Comparison of ENCODE assay signal across 15 cellular contexts in genomic region chr6:35402856-35403191, GRCh38. TPM values are rescaled to one million over a fixed set of nuclear protein-coding genes. Genes with fewer than 3 reads are reported as not detected.
A peak's percentile ranks its signal among the peaks of the same experiment; 100 is the strongest.
DNase-seq lines count a peak whose midpoint lies in the region; ATAC-seq and TF ChIP-seq lines count a peak whose summit lies in the region.
"Had no signal": no experiment of that assay in that cellular context is flagged by ENCODE, and none has a peak within 500 bp of the region (broad histone marks: within the 10 kb centered on the region; RNA-seq: fewer than 3 reads in every experiment).

No MANE protein-coding gene starts in this region.

- no peaks in the 10 kb centered on the region for H3K27me3 ChIP-seq in CD4-positive, alpha-beta memory T cell (ENCODE audit: insufficient read depth, low read length)
- H3K27me3 ChIP-seq in PC-3 (ENCODE audit: low read length) (no peaks in the 10 kb centered on the region), esophagus squamous epithelium (no peaks in the 10 kb centered on the region)

- H3K36me3 ChIP-seq in CD4-positive, alpha-beta memory T cell (ENCODE audit: insufficient read depth, low read length): no peaks in the 10 kb centered on the region
- H3K36me3 ChIP-seq in PC-3 (ENCODE audit: low read depth, low read length): peaks cover 8% of the 10 kb centered on the region; the same call in 1 of the 2 replicates
- peaks cover 0 to 17% (median 0%) of the 10 kb centered on the region in 3 donors for H3K36me3 ChIP-seq in esophagus squamous epithelium

- no peak overlapping the region for H2AFZ ChIP-seq in PC-3 (ENCODE audit: low read length)

- H3F3A ChIP-seq in PC-3 (ENCODE audit: low read length, unreplicated experiment): peaks cover 7% of the 10 kb centered on the region

- H3K27ac ChIP-seq in CD4-positive, alpha-beta memory T cell (ENCODE audit: low read depth, low read length): no peak overlapping the region
- H3K27ac ChIP-seq in PC-3 (ENCODE audit: low read length) (peak overlapping the region; percentile 98), esophagus squamous epithelium (no peak overlapping the region)

- H4K20me1 ChIP-seq in PC-3 (ENCODE audit: low read length): no peaks in the 10 kb centered on the region

- H3K4me1 Mint-ChIP-seq in CD4-positive, alpha-beta memory T cell: peaks cover 11 to 45% (median 14%) of the 10 kb centered on the region in 4 donors
- H3K4me1 Mint-ChIP-seq in effector memory CD8-positive, alpha-beta T cell (ENCODE audit: low read depth in 2 of 2): peaks cover 21 to 28% of the 10 kb centered on the region in 2 donors
- H3K4me1 Mint-ChIP-seq in progenitor cell of endocrine pancreas (ENCODE audit: low read depth): peaks cover 14% of the 10 kb centered on the region
- peaks cover 8% of the 10 kb centered on the region for H3K4me1 Mint-ChIP-seq in activated naive CD4-positive, alpha-beta T cell treated with anti-CD3 and anti-CD28 coated beads for 36 hours (ENCODE audit: low read depth)

- H3K4me1 ChIP-seq in CD4-positive, alpha-beta memory T cell (ENCODE audit: insufficient read depth, low read length): no peaks in the 10 kb centered on the region
- H3K4me1 ChIP-seq in PC-3 (ENCODE audit: insufficient read depth, low read length) (peaks cover 39% of the 10 kb centered on the region), esophagus squamous epithelium (peaks cover 0 to 27% (median 0%) of the 10 kb centered on the region in 3 donors)

- CTCF ChIA-PET in CD4-positive, alpha-beta memory T cell (lab: Charles Lee; ENCODE audit: partially characterized antibody): no interaction called here
- CTCF ChIA-PET in PC-3 (lab: Charles Lee): no interaction called here
- CTCF ChIA-PET in activated naive CD4-positive, alpha-beta T cell treated with anti-CD3 and anti-CD28 coated beads for 36 hours (lab: Charles Lee): no interaction called here

- no peaks in the 10 kb centered on the region for H3K27me3 Mint-ChIP-seq in CD4-positive, alpha-beta memory T cell
- H3K27me3 Mint-ChIP-seq in effector memory CD8-positive, alpha-beta T cell: no peaks in the 10 kb centered on the region
- no peaks in the 10 kb centered on the region for H3K27me3 Mint-ChIP-seq in progenitor cell of endocrine pancreas
- no peaks in the 10 kb centered on the region for H3K27me3 Mint-ChIP-seq in activated naive CD4-positive, alpha-beta T cell treated with anti-CD3 and anti-CD28 coated beads for 36 hours (ENCODE audit: low read depth)

- intact Hi-C loops in CD4-positive, alpha-beta memory T cell (cut with micrococcal nuclease): no loop called here
- intact Hi-C loops in PC-3 (cut with micrococcal nuclease) (no loop called here), esophagus squamous epithelium (cut with DNase I) (no loop called here)
- intact Hi-C loops in activated naive CD4-positive, alpha-beta T cell treated with anti-CD3 and anti-CD28 coated beads for 36 hours (cut with micrococcal nuclease): no loop called here

- no peaks in the 10 kb centered on the region for H3K9me2 ChIP-seq in PC-3 (replicated peaks; ENCODE audit: low read length)

- peak overlapping the region; percentile 65; the same call in 1 of the 2 replicates for H3K4me2 ChIP-seq in PC-3 (ENCODE audit: low read length)

- peak overlapping the region in 6 of 7 donors; percentile 22 to 76 (median 46) for H3K27ac Mint-ChIP-seq in CD4-positive, alpha-beta memory T cell
- H3K27ac Mint-ChIP-seq in effector memory CD8-positive, alpha-beta T cell: peak overlapping the region; percentile 42 to 85
- peak overlapping the region; percentile 49 for H3K27ac Mint-ChIP-seq in progenitor cell of endocrine pancreas
- H3K27ac Mint-ChIP-seq in activated naive CD4-positive, alpha-beta T cell treated with anti-CD3 and anti-CD28 coated beads for 36 hours: no peak overlapping the region

- TF ChIP-seq CTCF in PC-3 (conservative IDR thresholded peaks at IDR 0.05; ENCODE audit: low read depth, low read length): no peak
- no peak for TF ChIP-seq CTCF in progenitor cell of endocrine pancreas (IDR thresholded peaks at IDR 0.05; ENCODE audit: unreplicated experiment)
- TF ChIP-seq CTCF in esophagus squamous epithelium (IDR thresholded peaks at IDR 0.05): no peak

- no TSS peak for BruUV-seq in PC-3 (replicated peaks; lab: Mats Ljungman, UMichigan)

- no peak for DNase-seq in CD4-positive, alpha-beta memory T cell
- no peak for DNase-seq in PC-3
- DNase-seq in effector memory CD8-positive, alpha-beta T cell: no peak
- no peak for DNase-seq in progenitor cell of endocrine pancreas (ENCODE audit: low spot score, unreplicated experiment)
- DNase-seq in esophagus squamous epithelium (lab: John Stamatoyannopoulos, UW): no peak
- no peak for DNase-seq in activated naive CD4-positive, alpha-beta T cell treated with anti-CD3 and anti-CD28 coated beads for 36 hours
- no peak for DNase-seq in SW 1271 (lab: John Stamatoyannopoulos, UW)
- DNase-seq: COR-L47, NCI-H1436 treated with DMSO at 0.1 percent for 48 hours, NCI-H2029 treated with DMSO at 0.1 percent for 48 hours, NCI-H2171 treated with DMSO at 0.1 percent for 48 hours, NCI-H446 treated with DMSO at 0.1 percent for 48 hours, NCI-H748 treated with DMSO at 0.1 percent for 48 hours, OCI-M1 had no signal

- POLR2A ChIA-PET in CD4-positive, alpha-beta memory T cell (lab: Charles Lee; ENCODE audit: partially characterized antibody): no interaction called here
- POLR2A ChIA-PET in PC-3 (lab: Charles Lee; ENCODE audit: unreplicated experiment): no interaction called here

- H3K9ac ChIP-seq in PC-3 (ENCODE audit: low read length): peak overlapping the region; percentile 94

- H3K36me3 Mint-ChIP-seq in CD4-positive, alpha-beta memory T cell: peaks cover 6% of the 10 kb centered on the region in 2 donors
- H3K36me3 Mint-ChIP-seq in effector memory CD8-positive, alpha-beta T cell (ENCODE audit: insufficient read depth): no peaks in the 10 kb centered on the region
- H3K36me3 Mint-ChIP-seq in progenitor cell of endocrine pancreas (ENCODE audit: insufficient read depth): peaks cover 1% of the 10 kb centered on the region
- H3K36me3 Mint-ChIP-seq in activated naive CD4-positive, alpha-beta T cell treated with anti-CD3 and anti-CD28 coated beads for 36 hours (ENCODE audit: low read depth): peaks cover 1% of the 10 kb centered on the region

- 80 to 95% methylated on average over 1 to 5 of the region's 5 CpGs for WGBS in esophagus squamous epithelium, 2 donors

- no peak overlapping the region for H3K4me3 Mint-ChIP-seq in CD4-positive, alpha-beta memory T cell
- no peak overlapping the region for H3K4me3 Mint-ChIP-seq in effector memory CD8-positive, alpha-beta T cell
- no peak overlapping the region for H3K4me3 Mint-ChIP-seq in progenitor cell of endocrine pancreas (ENCODE audit: low read depth)
- H3K4me3 Mint-ChIP-seq in activated naive CD4-positive, alpha-beta T cell treated with anti-CD3 and anti-CD28 coated beads for 36 hours: no peak overlapping the region

- TF ChIP-seq POLR2A in esophagus squamous epithelium (IDR thresholded peaks at IDR 0.05): no peak

- H3K9me3 Mint-ChIP-seq in CD4-positive, alpha-beta memory T cell: no peaks in the 10 kb centered on the region
- H3K9me3 Mint-ChIP-seq in effector memory CD8-positive, alpha-beta T cell: no peaks in the 10 kb centered on the region
- H3K9me3 Mint-ChIP-seq in progenitor cell of endocrine pancreas (ENCODE audit: low read depth): no peaks in the 10 kb centered on the region
- no peaks in the 10 kb centered on the region for H3K9me3 Mint-ChIP-seq in activated naive CD4-positive, alpha-beta T cell treated with anti-CD3 and anti-CD28 coated beads for 36 hours

- no peaks in the 10 kb centered on the region for H3K9me3 ChIP-seq in CD4-positive, alpha-beta memory T cell (ENCODE audit: control insufficient read depth in 1 of 2, low read length in 2 of 2)
- H3K9me3 ChIP-seq in PC-3 (ENCODE audit: low read length): no peaks in the 10 kb centered on the region
- no peaks in the 10 kb centered on the region for H3K9me3 ChIP-seq in esophagus squamous epithelium

- peaks cover 43% of the 10 kb centered on the region for H3K79me2 ChIP-seq in PC-3 (ENCODE audit: low read length)

- H3K4me3 ChIP-seq in CD4-positive, alpha-beta memory T cell (ENCODE audit: low read length in 2 of 2): no peak overlapping the region
- H3K4me3 ChIP-seq in PC-3 (ENCODE audit: low read length) (no peak overlapping the region), esophagus squamous epithelium (no peak overlapping the region)

- ATAC-seq in PC-3 (no peak), HG02970 (IDR thresholded peaks at IDR 0.05; ENCODE audit: low FRiP score, unreplicated experiment) (no peak)
- ATAC-seq in effector memory CD8-positive, alpha-beta T cell (replicated peaks): no peak

RNA-seq across cellular contexts. Expression of gene FANCE, which starts 49.3 kb away (rescaled TPM):
- 1 to 10 TPM; 8.9 to 9.0 TPM for total RNA-seq in CD4-positive, alpha-beta memory T cell
- polyA plus RNA-seq in CD4-positive, alpha-beta memory T cell: 1 to 10 TPM; 5.4 to 7.0 TPM
- 13.8 and 18.6 TPM in 2 replicates for total RNA-seq in PC-3 (2014; rRNA removed)
- total RNA-seq in progenitor cell of endocrine pancreas: 9.3 and 10.6 TPM in 2 replicates
- total RNA-seq in esophagus squamous epithelium: 10 to 100 TPM in 1 of 4 donors, 1 to 10 TPM in 3; 6.9 to 15.5 (median 8.0) TPM
- total RNA-seq in activated naive CD4-positive, alpha-beta T cell treated with anti-CD3 and anti-CD28 coated beads for 36 hours: 10 to 100 TPM; 16.3 TPM
